1 cellular context compared by ENCODE assay signal in the genomic region with DNA sequence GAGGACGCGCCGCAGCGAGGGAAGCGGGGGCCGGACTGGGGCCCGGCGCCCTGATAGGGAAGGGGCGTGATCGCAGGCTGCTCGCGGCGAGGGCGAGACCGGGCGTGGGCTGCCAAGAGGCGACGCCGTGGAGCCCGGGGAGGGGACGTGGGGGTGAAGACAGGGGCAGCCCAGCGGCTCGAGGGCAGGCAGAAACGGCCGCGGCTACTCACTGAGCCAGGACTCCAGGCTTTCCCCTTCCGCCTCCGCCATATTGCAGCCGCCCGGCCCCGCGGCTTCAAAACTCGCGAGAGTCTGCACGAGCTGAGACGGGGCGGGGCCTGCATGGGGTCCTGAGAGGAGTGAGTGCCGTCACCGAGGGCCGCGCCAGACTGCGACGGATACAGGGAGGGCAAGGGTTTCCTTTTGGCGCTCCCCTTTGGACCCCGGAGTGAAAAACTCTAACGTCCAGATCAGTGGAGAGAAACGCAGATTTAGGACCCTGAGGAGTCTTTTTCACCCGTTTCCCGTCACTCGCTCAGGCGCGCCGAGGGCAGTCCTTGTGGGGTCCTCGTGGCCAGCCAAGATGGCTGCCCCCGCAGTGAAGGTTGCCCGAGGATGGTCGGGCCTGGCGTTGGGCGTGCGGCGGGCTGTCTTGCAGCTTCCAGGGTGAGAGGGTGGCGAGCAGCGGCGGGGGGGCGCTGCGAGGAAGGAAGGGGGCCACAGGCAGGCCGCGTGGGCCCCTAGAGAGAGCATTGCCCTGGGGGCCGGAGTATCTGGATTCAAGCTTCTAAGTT.
A peak's percentile ranks its signal among the peaks of the same experiment; 100 is the strongest.
TF ChIP-seq lines count a peak whose summit lies in the region.

Gene GGA3, minus strand, starts transcription at position 271 of the 776 bp plus-strand sequence. Its CDS starts 19 bp downstream, at position 252.
Gene MRPS7, plus strand, starts transcription at position 544 of the 776 bp plus-strand sequence. Its CDS starts 22 bp downstream, at position 566.

TF ChIP-seq in K562, 482 proteins besides CTCF, POLR2A, EP300 and RAD21 (continued from another document and continues in another):
- no peak for TF ChIP-seq CEBPZ (IDR thresholded peaks at IDR 0.05; ENCODE audit: borderline replicate concordance, low read depth, low read length)
- TF ChIP-seq ZFP36 (IDR thresholded peaks at IDR 0.05; ENCODE audit: low read depth, low read length, partially characterized antibody) = no peak
- TF ChIP-seq SMARCA4 (IDR thresholded peaks at IDR 0.05) = no peak
- TF ChIP-seq E2F5 (CRISPR knock-in tag; IDR thresholded peaks at IDR 0.05) = no peak
- TF ChIP-seq MEF2A (IDR thresholded peaks at IDR 0.05; ENCODE audit: control insufficient read depth, low read depth, low read length) = no peak
- TF ChIP-seq, protein P1, sequence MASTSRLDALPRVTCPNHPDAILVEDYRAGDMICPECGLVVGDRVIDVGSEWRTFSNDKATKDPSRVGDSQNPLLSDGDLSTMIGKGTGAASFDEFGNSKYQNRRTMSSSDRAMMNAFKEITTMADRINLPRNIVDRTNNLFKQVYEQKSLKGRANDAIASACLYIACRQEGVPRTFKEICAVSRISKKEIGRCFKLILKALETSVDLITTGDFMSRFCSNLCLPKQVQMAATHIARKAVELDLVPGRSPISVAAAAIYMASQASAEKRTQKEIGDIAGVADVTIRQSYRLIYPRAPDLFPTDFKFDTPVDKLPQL (IDR thresholded peaks at IDR 0.05; ENCODE audit: extremely low read depth, insufficient read length) = peak; percentile 27
- TF ChIP-seq ZHX1 (conservative IDR thresholded peaks at IDR 0.05; ENCODE audit: low read length) = no peak
- TF ChIP-seq ZNF436 (CRISPR knock-in tag; IDR thresholded peaks at IDR 0.05) = 0 out of 2 replicates have a peak, but pooled peaks have one; percentile 56
- TF ChIP-seq, protein P2, sequence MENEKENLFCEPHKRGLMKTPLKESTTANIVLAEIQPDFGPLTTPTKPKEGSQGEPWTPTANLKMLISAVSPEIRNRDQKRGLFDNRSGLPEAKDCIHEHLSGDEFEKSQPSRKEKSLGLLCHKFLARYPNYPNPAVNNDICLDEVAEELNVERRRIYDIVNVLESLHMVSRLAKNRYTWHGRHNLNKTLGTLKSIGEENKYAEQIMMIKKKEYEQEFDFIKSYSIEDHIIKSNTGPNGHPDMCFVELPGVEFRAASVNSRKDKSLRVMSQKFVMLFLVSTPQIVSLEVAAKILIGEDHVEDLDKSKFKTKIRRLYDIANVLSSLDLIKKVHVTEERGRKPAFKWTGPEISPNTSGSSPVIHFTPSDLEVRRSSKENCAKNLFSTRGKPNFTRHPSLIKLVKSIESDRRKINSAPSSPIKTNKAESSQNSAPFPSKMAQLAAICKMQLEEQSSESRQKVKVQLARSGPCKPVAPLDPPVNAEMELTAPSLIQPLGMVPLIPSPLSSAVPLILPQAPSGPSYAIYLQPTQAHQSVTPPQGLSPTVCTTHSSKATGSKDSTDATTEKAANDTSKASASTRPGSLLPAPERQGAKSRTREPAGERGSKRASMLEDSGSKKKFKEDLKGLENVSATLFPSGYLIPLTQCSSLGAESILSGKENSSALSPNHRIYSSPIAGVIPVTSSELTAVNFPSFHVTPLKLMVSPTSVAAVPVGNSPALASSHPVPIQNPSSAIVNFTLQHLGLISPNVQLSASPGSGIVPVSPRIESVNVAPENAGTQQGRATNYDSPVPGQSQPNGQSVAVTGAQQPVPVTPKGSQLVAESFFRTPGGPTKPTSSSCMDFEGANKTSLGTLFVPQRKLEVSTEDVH (IDR thresholded peaks at IDR 0.05; ENCODE audit: low read depth, partially characterized antibody) = peak; percentile 14
- TF ChIP-seq RHOXF2B (CRISPR knock-in tag; conservative IDR thresholded peaks at IDR 0.05) = no peak
- no peak for TF ChIP-seq ZNF384 (IDR thresholded peaks at IDR 0.05; ENCODE audit: low read depth, low read length)
- TF ChIP-seq GABPA (tag; conservative IDR thresholded peaks at IDR 0.05; ENCODE audit: low read depth) = peak; percentile 74
- TF ChIP-seq LEF1 (IDR thresholded peaks at IDR 0.05) = no peak
- TF ChIP-seq ILF3 (IDR thresholded peaks at IDR 0.05; ENCODE audit: borderline replicate concordance) = no peak
- no peak for TF ChIP-seq MGA (IDR thresholded peaks at IDR 0.05)
- peak; percentile 77; the same call in 1 of the 2 replicates for TF ChIP-seq LCOR (CRISPR knock-in tag; IDR thresholded peaks at IDR 0.05)
- no peak for TF ChIP-seq PCBP2 (IDR thresholded peaks at IDR 0.05; ENCODE audit: low read depth, low read length, poor library complexity, severe bottlenecking)
- TF ChIP-seq, protein P3, sequence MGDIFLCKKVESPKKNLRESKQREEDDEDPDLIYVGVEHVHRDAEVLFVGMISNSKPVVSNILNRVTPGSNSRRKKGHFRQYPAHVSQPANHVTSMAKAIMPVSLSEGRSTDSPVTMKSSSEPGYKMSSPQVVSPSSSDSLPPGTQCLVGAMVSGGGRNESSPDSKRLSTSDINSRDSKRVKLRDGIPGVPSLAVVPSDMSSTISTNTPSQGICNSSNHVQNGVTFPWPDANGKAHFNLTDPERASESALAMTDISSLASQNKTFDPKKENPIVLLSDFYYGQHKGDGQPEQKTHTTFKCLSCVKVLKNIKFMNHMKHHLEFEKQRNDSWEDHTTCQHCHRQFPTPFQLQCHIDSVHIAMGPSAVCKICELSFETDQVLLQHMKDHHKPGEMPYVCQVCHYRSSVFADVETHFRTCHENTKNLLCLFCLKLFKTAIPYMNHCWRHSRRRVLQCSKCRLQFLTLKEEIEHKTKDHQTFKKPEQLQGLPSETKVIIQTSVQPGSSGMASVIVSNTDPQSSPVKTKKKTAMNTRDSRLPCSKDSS (IDR thresholded peaks at IDR 0.05; ENCODE audit: low read depth, partially characterized antibody) = no peak
- TF ChIP-seq KLF16 (IDR thresholded peaks at IDR 0.05) = no peak
- TF ChIP-seq NFXL1 (CRISPR knock-in tag; IDR thresholded peaks at IDR 0.05) = no peak
- 0 out of 2 replicates have a peak, but pooled peaks have one; percentile 29 for TF ChIP-seq ZNF583 (CRISPR knock-in tag; IDR thresholded peaks at IDR 0.05)
